23 cellular contexts compared by ENCODE assay signal in genomic region chr17:6532441-6532885, GRCh38.
"Had no signal": no experiment of that assay in that cellular context is flagged by ENCODE, and none has a peak within 500 bp of the region (broad histone marks: within the 10 kb centered on the region; RNA-seq: fewer than 3 reads in every experiment).

No MANE protein-coding gene starts in this region.

- H3K4me3 ChIP-seq: K562, SK-N-MC had no signal

- H3K27ac ChIP-seq: brain microvascular endothelial cell, SK-N-MC had no signal

- H3K27me3 ChIP-seq: brain microvascular endothelial cell had no signal

- H3K36me3 ChIP-seq: brain microvascular endothelial cell had no signal

- ATAC-seq: activated CD8-positive, alpha-beta memory T cell treated with anti-CD3 and anti-CD28 coated beads, Interleukin-2, amount 10 ng/mL, durations not matched to agents 7 days and 5 days; K562; T-cell had no signal

- DNase-seq: activated B cell treated with CpG ODN at 0.5 μM for 24 hours; activated CD4-positive, alpha-beta T cell treated with anti-CD3 and anti-CD28 coated beads for 1 hour; activated CD4-positive, alpha-beta T cell treated with anti-CD3 and anti-CD28 coated beads, Interleukin-2, amount 10 ng/mL, durations not matched to agents 24 days and 14 days; activated CD4-positive, alpha-beta T cell treated with anti-CD3 and anti-CD28 coated beads, Interleukin-2, amount 50 U/mL, for 48 hours; activated CD8-positive, alpha-beta memory T cell treated with anti-CD3 and anti-CD28 coated beads, Interleukin-2, amount 10 ng/mL, durations not matched to agents 7 days and 5 days; activated effector memory CD4-positive, alpha-beta T cell treated with anti-CD3 and anti-CD28 coated beads, Interleukin-2, amount 50 U/mL, for 16 hours; activated naive CD4-positive, alpha-beta T cell treated with Interleukin-2 at 50 U/mL for 16 hours; activated T-cell treated with anti-CD3 and anti-CD28 coated beads, Interleukin-2, amount 50 U/mL, for 24 hours; brain microvascular endothelial cell; Karpas-422; MM.1S; NCI-H1105; NCI-H1436; NCI-H1694 treated with DMSO at 0.1 percent for 48 hours; NCI-H2081; NCI-H446; NCI-H524 treated with DMSO at 0.1 percent for 48 hours; NCI-H774; T-helper 2 cell; T1000 had no signal
